ENCODE assay signal across 9 cellular contexts in the genomic region with DNA sequence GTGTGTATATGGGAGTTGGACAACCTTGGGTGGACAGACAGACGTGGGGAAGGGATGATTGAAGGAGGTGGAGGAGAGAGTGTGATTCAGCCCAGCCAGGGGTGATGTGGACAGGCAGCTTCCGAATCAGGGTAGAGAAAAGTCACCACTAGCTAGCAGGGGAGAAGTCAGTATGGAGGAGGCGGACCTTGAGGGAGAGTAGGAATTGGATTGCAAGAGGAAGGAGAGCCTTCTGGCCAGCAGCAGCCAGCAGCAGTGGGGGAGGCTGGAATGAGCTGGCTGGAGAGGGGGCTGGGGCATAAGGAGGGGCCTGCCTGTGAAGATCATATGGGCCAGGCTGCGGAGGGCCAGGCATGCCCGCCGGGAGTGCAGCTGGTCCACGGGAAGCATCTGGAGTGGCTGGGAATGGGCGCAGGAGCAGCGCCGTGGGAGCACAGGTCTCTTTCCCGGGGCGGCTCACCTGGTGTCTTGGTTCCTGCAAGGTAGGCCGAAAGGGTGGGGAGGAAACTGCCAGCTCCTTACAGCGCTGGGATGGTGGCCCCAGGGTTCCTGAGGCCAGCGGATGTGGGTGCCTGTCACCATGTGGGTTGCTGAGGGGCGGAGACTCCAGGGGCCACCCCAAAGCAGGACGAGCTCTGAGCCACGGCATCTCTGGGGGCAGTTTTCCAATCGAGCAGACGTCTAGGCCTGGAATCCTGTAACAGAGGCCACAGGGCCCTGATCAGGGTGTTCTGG.
DNase-seq lines count a peak whose midpoint lies in the region; ATAC-seq, FAIRE-seq and TF ChIP-seq lines count a peak whose summit lies in the region.
"Had no signal": no experiment of that assay in that cellular context is flagged by ENCODE, and none has a peak within 500 bp of the region (broad histone marks: within the 10 kb centered on the region; RNA-seq: fewer than 3 reads in every experiment).

No MANE protein-coding gene starts in this region.

- CTCF ChIA-PET in GM12878 (lab: Yijun Ruan, JAX) = interaction anchor here (1.1 to 3.7 kb wide), 3 partner anchors 24 to 60 kb away, joined by 4 to 15 read pairs (median 4); no protein-coding TSS in a partner anchor

- ATAC-seq in GM12878 = no peak
- peak; percentile 12 for ATAC-seq in mucosa of descending colon

- H3K4me2 ChIP-seq in BLaER1 treated with 17β-estradiol and CSF1 and Interleukin-3, amounts not matched to agents 10 nM and 100 nM = peak overlapping the region; percentile 96 to 100 (median 99)
- H3K4me2 ChIP-seq in GM12878 (ENCODE audit: control insufficient read depth, insufficient read depth) = peak overlapping the region; percentile 74

- RAD21 ChIA-PET in GM12878 (lab: Charles Lee; ENCODE audit: unreplicated experiment) = interaction anchor here (1.3 to 1.4 kb wide), 2 partner anchors 45 to 65 kb away, joined by 4 read pairs; no protein-coding TSS in a partner anchor

- DNase-seq in T-helper 1 cell (peak; percentile 35 to 80 (median 54)), GM12878 (ENCODE audit: low read depth, low spot score) (no peak), mucosa of descending colon (peak in 2 of 3 donors; percentile 64 to 86), stomach (peak; percentile 45), ureter (ENCODE audit: low spot score) (no peak), NCI-H1930 (lab: John Stamatoyannopoulos, UW) (no peak), NCI-H748 (lab: John Stamatoyannopoulos, UW; ENCODE audit: unreplicated experiment) (no peak)

- H3K9ac ChIP-seq in BLaER1 treated with 17β-estradiol and CSF1 and Interleukin-3, amounts not matched to agents 10 nM and 100 nM = peak overlapping the region; percentile 87 to 97 (median 90)
- no peak overlapping the region; the same call in 1 of the 2 replicates for H3K9ac ChIP-seq in GM12878 (ENCODE audit: control insufficient read depth, insufficient read depth, low read length)

- SMC1A ChIA-PET in GM12878 (lab: Charles Lee; ENCODE audit: uncharacterized antibody, unreplicated experiment) = interaction anchor here (1.2 kb wide), 1 partner anchor 13 kb away, joined by 4 read pairs; no protein-coding TSS in a partner anchor

- WGBS in GM12878 (ENCODE audit: insufficient coverage, insufficient replicate concordance, low lambda C conversion rate, missing lambda C conversion rate) = 82% methylated on average over 20 of the region's 20 CpGs
- WGBS in stomach, 5 donors = 35 to 62% (median 52%) methylated on average over 14 to 20 of the region's 20 CpGs

- no peak for TF ChIP-seq CTCF in GM12878 (IDR thresholded peaks at IDR 0.05 in 2 of 3, conservative IDR thresholded peaks at IDR 0.05 in 1 of 3; ENCODE audit: control insufficient read depth in 2 of 3, extremely low read depth in 1 of 3, insufficient read depth in 1 of 3, low read depth in 3 of 3, low read length in 3 of 3)
- no peak for TF ChIP-seq CTCF in mucosa of descending colon (IDR thresholded peaks at IDR 0.05)
- no peak for TF ChIP-seq CTCF in stomach (IDR thresholded peaks at IDR 0.05)

- POLR2A ChIA-PET in GM12878 (lab: Charles Lee) = interaction anchor here (0.6 kb wide), 1 partner anchor 38 kb away, joined by 4 read pairs; no protein-coding TSS in a partner anchor

- TF ChIP-seq EP300 in GM12878 (IDR thresholded peaks at IDR 0.05; ENCODE audit: borderline replicate concordance in 1 of 2, control insufficient read depth in 1 of 2, low read depth in 2 of 2, low read length in 2 of 2) (no peak), stomach (IDR thresholded peaks at IDR 0.05) (no peak)

- no peaks in the 10 kb centered on the region for H3K27me3 ChIP-seq in BLaER1 treated with 17β-estradiol and CSF1 and Interleukin-3, amounts not matched to agents 10 nM and 100 nM
- H3K27me3 ChIP-seq in GM12878 (replicated peaks in 1 of 2; ENCODE audit: control insufficient read depth in 2 of 2, insufficient read depth in 2 of 2, low read length in 1 of 2) (no peaks in the 10 kb centered on the region), stomach (no peaks in the 10 kb centered on the region)

- TF ChIP-seq POLR2A in GM12878 (IDR thresholded peaks at IDR 0.05; ENCODE audit: low read depth, low read length) (no peak), stomach (IDR thresholded peaks at IDR 0.05) (no peak)

- H2AFZ ChIP-seq in GM12878 (ENCODE audit: control insufficient read depth, low read depth, low read length) = no peak overlapping the region

- no peak for TF ChIP-seq RAD21 in GM12878 (IDR thresholded peaks at IDR 0.05; ENCODE audit: insufficient read depth, low read depth, low read length)

- H3K4me1 ChIP-seq in BLaER1 treated with 17β-estradiol and CSF1 and Interleukin-3, amounts not matched to agents 10 nM and 100 nM = peaks cover 81 to 84% (median 83%) of the 10 kb centered on the region in 10 experiments
- H3K4me1 ChIP-seq in GM12878 (ENCODE audit: control insufficient read depth, insufficient read depth, low read length) = peaks cover 34% of the 10 kb centered on the region
- H3K4me1 ChIP-seq in mucosa of descending colon (ENCODE audit: low read depth) = peaks cover 38% of the 10 kb centered on the region
- H3K4me1 ChIP-seq in stomach = peaks cover 84 to 98% (median 93%) of the 10 kb centered on the region in 4 donors

- peaks cover 65 to 91% (median 66%) of the 10 kb centered on the region in 11 experiments for H4K20me1 ChIP-seq in BLaER1 treated with 17β-estradiol and CSF1 and Interleukin-3, amounts not matched to agents 10 nM and 100 nM
- H4K20me1 ChIP-seq in GM12878 (ENCODE audit: control insufficient read depth, insufficient read depth) = peaks cover 6% of the 10 kb centered on the region; the same call in 1 of the 2 replicates

- intact Hi-C loops in GM12878 (cut with micrococcal nuclease; ENCODE audit: unreplicated experiment) (no loop called here), mucosa of descending colon (cut with DNase I, micrococcal nuclease) (no loop called here), stomach (cut with DNase I; ENCODE audit: low total_unique reads) (no loop called here)

- peak overlapping the region in 9 of 11 experiments; percentile 29 to 93 (median 88); a peak in 18 of 22 replicates for H3K27ac ChIP-seq in BLaER1 treated with 17β-estradiol and CSF1 and Interleukin-3, amounts not matched to agents 10 nM and 100 nM
- H3K27ac ChIP-seq in GM12878 (ENCODE audit: control insufficient read depth, insufficient read depth) (no peak overlapping the region), stomach (peak overlapping the region; percentile 93 to 98 (median 94))

- H3K4me3 ChIP-seq in BLaER1 treated with 17β-estradiol and CSF1 and Interleukin-3, amounts not matched to agents 10 nM and 100 nM = peak overlapping the region; percentile 79 to 95 (median 88)
- H3K4me3 ChIP-seq in GM12878 = no peak overlapping the region
- no peak overlapping the region for H3K4me3 ChIP-seq in mucosa of descending colon
- peak overlapping the region; percentile 70 to 93 (median 82) for H3K4me3 ChIP-seq in stomach

- peaks cover 0 to 20% (median 0%) of the 10 kb centered on the region in 11 experiments; a peak in 4 of 22 replicates for H3K36me3 ChIP-seq in BLaER1 treated with 17β-estradiol and CSF1 and Interleukin-3, amounts not matched to agents 10 nM and 100 nM
- H3K36me3 ChIP-seq in GM12878 (ENCODE audit: control insufficient read depth in 2 of 2, insufficient read depth in 2 of 2, low read length in 1 of 2) (peaks cover 0 to 3% of the 10 kb centered on the region in 2 experiments; a peak in 2 of 4 replicates), mucosa of descending colon (ENCODE audit: low read depth) (no peaks in the 10 kb centered on the region), stomach (peaks cover 0 to 12% (median 0%) of the 10 kb centered on the region in 4 donors)

- no peaks in the 10 kb centered on the region for H3K9me3 ChIP-seq in BLaER1 treated with 17β-estradiol and CSF1 and Interleukin-3, amounts not matched to agents 10 nM and 100 nM (replicated peaks in 1 of 11)
- H3K9me3 ChIP-seq in GM12878 (replicated peaks; ENCODE audit: control insufficient read depth, insufficient read depth, low read length) = no peaks in the 10 kb centered on the region
- no peaks in the 10 kb centered on the region for H3K9me3 ChIP-seq in mucosa of descending colon
- no peaks in the 10 kb centered on the region for H3K9me3 ChIP-seq in stomach

- peaks cover 52% of the 10 kb centered on the region for H3K79me2 ChIP-seq in GM12878 (ENCODE audit: control insufficient read depth, insufficient read depth, low read length)

- FAIRE-seq in GM12878 (lab: Jason Lieb, UNC) = no peak
- FAIRE-seq: colon had no signal

- in situ Hi-C loops in GM12878 (cut with MboI) = no loop called here

- BruUV-seq in GM12878 (replicated peaks; lab: Mats Ljungman, UMichigan) = no TSS peak

TF ChIP-seq in GM12878, 131 proteins besides CTCF, POLR2A, EP300 and RAD21:
- TF ChIP-seq PKNOX1 (IDR thresholded peaks at IDR 0.05) = peak; percentile 39; the same call in 1 of the 2 replicates
- TF ChIP-seq IKZF2 (IDR thresholded peaks at IDR 0.05) = no peak
- TF ChIP-seq IKZF1 (conservative IDR thresholded peaks at IDR 0.05) = peak; percentile 27; the same call in 1 of the 2 replicates
- peak; percentile 43 for TF ChIP-seq EED (IDR thresholded peaks at IDR 0.05; ENCODE audit: low read depth)
- TF ChIP-seq RUNX3 (IDR thresholded peaks at IDR 0.05; ENCODE audit: low read length) = 0 out of 2 replicates have a peak, but pooled peaks have one; percentile 13

Comparison
In these comparisons a context has a peak if more than half of its experiments do, and no peak if none do; other contexts are left out.
1. H3K4me3 ChIP-seq: peak in BLaER1 treated with 17β-estradiol and CSF1 and Interleukin-3, amounts not matched to agents 10 nM and 100 nM (10 of 10) and stomach (4 of 4); none in GM12878 (single experiment) and mucosa of descending colon (single experiment).
2. DNase-seq: peak in T-helper 1 cell (5 of 5), mucosa of descending colon (2 of 3) and stomach (single experiment); none in GM12878 (single experiment), ureter (single experiment), NCI-H1930 (0 of 2) and NCI-H748 (single experiment).